8 cellular contexts compared by ENCODE assay signal in the genomic region with DNA sequence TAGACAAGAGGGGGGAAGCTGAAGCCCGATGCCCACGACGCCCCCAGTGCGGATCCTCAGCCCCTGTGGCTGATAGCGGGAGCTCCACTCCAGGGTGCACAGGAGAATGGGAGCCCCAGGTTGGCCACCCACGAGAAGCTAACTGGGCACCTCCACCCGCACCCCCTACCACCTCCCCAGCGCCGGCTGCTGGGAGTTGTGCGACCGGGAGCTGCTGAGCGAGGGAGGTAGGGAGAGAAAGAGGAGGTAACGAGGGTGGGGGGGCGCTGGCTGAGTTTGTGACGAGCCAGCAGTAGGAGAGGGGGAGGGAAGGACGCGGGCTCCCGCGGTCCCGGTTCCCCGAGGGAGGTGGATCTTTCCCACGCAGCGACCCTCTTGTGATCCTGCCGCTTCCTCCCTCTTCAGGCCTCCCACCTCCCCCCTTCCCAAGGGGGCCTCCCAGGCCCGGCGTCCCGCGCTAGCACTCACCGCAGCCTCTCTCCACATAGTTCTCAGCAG. TPM values are rescaled to one million over a fixed set of nuclear protein-coding genes. Genes with fewer than 3 reads are reported as not detected.
DNase-seq lines count a peak whose midpoint lies in the region; ATAC-seq and TF ChIP-seq lines count a peak whose summit lies in the region.

A gene (minus strand): TSS at position 243 of the 498 bp plus-strand sequence. CDS start 2,017 bp downstream, outside the sequence.

- no peak for TF ChIP-seq CTCF in coronary artery (IDR thresholded peaks at IDR 0.05)
- no peak for TF ChIP-seq CTCF in mesothelial cell of epicardium (IDR thresholded peaks at IDR 0.05; ENCODE audit: unreplicated experiment)
- TF ChIP-seq CTCF in upper lobe of left lung (IDR thresholded peaks at IDR 0.05) = no peak

- peaks cover 36% of the 10 kb centered on the region for H3K27me3 Mint-ChIP-seq in activated CD4-positive, alpha-beta T cell treated with anti-CD3 and anti-CD28 coated beads, Interleukin-2, amount 10 ng/mL, durations not matched to agents 7 days and 5 days
- peaks cover 97% of the 10 kb centered on the region for H3K27me3 Mint-ChIP-seq in mesothelial cell of epicardium (ENCODE audit: low read depth)

- no peaks in the 10 kb centered on the region for H3K9me3 ChIP-seq in upper lobe of left lung

- peak within 1 kb of the TSS; percentile 10 for H3K4me3 Mint-ChIP-seq in activated CD4-positive, alpha-beta T cell treated with anti-CD3 and anti-CD28 coated beads, Interleukin-2, amount 10 ng/mL, durations not matched to agents 7 days and 5 days
- peak within 1 kb of the TSS; percentile 64 for H3K4me3 Mint-ChIP-seq in mesothelial cell of epicardium

- H3K27ac Mint-ChIP-seq in activated CD4-positive, alpha-beta T cell treated with anti-CD3 and anti-CD28 coated beads, Interleukin-2, amount 10 ng/mL, durations not matched to agents 7 days and 5 days = no peak within 1 kb of the TSS
- no peak within 1 kb of the TSS for H3K27ac Mint-ChIP-seq in mesothelial cell of epicardium

- no peak for TF ChIP-seq EP300 in upper lobe of left lung (IDR thresholded peaks at IDR 0.05)

- CTCF ChIA-PET in activated CD4-positive, alpha-beta T cell treated with anti-CD3 and anti-CD28 coated beads, Interleukin-2, amount 10 ng/mL, durations not matched to agents 7 days and 5 days (lab: Charles Lee) = interaction anchor here (0.6 kb wide), 1 partner anchor 920 kb away, joined by 3 read pairs; no protein-coding TSS in a partner anchor

- no peaks in the 10 kb centered on the region for H3K36me3 Mint-ChIP-seq in activated CD4-positive, alpha-beta T cell treated with anti-CD3 and anti-CD28 coated beads, Interleukin-2, amount 10 ng/mL, durations not matched to agents 7 days and 5 days (ENCODE audit: low read depth)
- H3K36me3 Mint-ChIP-seq in mesothelial cell of epicardium = no peaks in the 10 kb centered on the region

- H3K27me3 ChIP-seq in upper lobe of left lung = peaks cover 0 to 43% (median 16%) of the 10 kb centered on the region in 4 donors

- H3K27ac ChIP-seq in coronary artery = no peak within 1 kb of the TSS
- no peak within 1 kb of the TSS for H3K27ac ChIP-seq in upper lobe of left lung

- H3K4me3 ChIP-seq in coronary artery = peak within 1 kb of the TSS; percentile 61
- H3K4me3 ChIP-seq in upper lobe of left lung = peak within 1 kb of the TSS in 3 of 4 donors; percentile 1 to 37 (median 30)

- H3K36me3 ChIP-seq in upper lobe of left lung = no peaks in the 10 kb centered on the region

- ATAC-seq in upper lobe of left lung (ENCODE audit: low FRiP score in 2 of 2) (no peak), HG03469 (IDR thresholded peaks at IDR 0.05; ENCODE audit: unreplicated experiment) (no peak), GM18519 (IDR thresholded peaks at IDR 0.05; ENCODE audit: low FRiP score, unreplicated experiment) (no peak)

- peaks cover 22 to 30% (median 24%) of the 10 kb centered on the region in 4 donors for H3K4me1 ChIP-seq in upper lobe of left lung

- H3K4me1 Mint-ChIP-seq in activated CD4-positive, alpha-beta T cell treated with anti-CD3 and anti-CD28 coated beads, Interleukin-2, amount 10 ng/mL, durations not matched to agents 7 days and 5 days = peaks cover 7% of the 10 kb centered on the region
- H3K4me1 Mint-ChIP-seq in mesothelial cell of epicardium = peaks cover 23% of the 10 kb centered on the region

- TF ChIP-seq POLR2A in upper lobe of left lung (IDR thresholded peaks at IDR 0.05) = no peak

- 1 to 4% methylated on average over 15 to 22 of the region's 29 CpGs for WGBS in upper lobe of left lung, 2 donors

- H3K9me3 Mint-ChIP-seq in activated CD4-positive, alpha-beta T cell treated with anti-CD3 and anti-CD28 coated beads, Interleukin-2, amount 10 ng/mL, durations not matched to agents 7 days and 5 days = no peaks in the 10 kb centered on the region
- H3K9me3 Mint-ChIP-seq in mesothelial cell of epicardium = no peaks in the 10 kb centered on the region

- no peak for DNase-seq in activated CD4-positive, alpha-beta T cell treated with anti-CD3 and anti-CD28 coated beads, Interleukin-2, amount 10 ng/mL, durations not matched to agents 7 days and 5 days
- DNase-seq in activated CD4-positive, alpha-beta T cell treated with anti-CD3 and anti-CD28 coated beads, Interleukin-2, amount 50 U/mL, for 1 hour = no peak
- DNase-seq in coronary artery (ENCODE audit: low spot score) = no peak
- peak; percentile 22 to 41 for DNase-seq in mesothelial cell of epicardium (ENCODE audit: low spot score in 2 of 2, unreplicated experiment in 2 of 2)
- DNase-seq in upper lobe of left lung = no peak
- no peak for DNase-seq in RPMI8226

- POLR2A ChIA-PET in activated CD4-positive, alpha-beta T cell treated with anti-CD3 and anti-CD28 coated beads, Interleukin-2, amount 10 ng/mL, durations not matched to agents 7 days and 5 days (lab: Charles Lee) = no interaction called here

RNA-seq across cellular contexts. Expression of the gene that starts here (rescaled TPM):
- not detected for total RNA-seq in activated CD4-positive, alpha-beta T cell treated with anti-CD3 and anti-CD28 coated beads, Interleukin-2, amount 10 ng/mL, durations not matched to agents 7 days and 5 days
- 2.8 to 4.9 TPM (median 4.6 TPM) in 3 replicates for total RNA-seq in mesothelial cell of epicardium
- under 1 TPM in 3 of 6 donors, not detected in 3; 0.11 to 0.57 (median 0.30) TPM for total RNA-seq in upper lobe of left lung

Comparison
In these comparisons a context has a peak if more than half of its experiments do, and no peak if none do; other contexts are left out.
1. DNase-seq: peak in mesothelial cell of epicardium (2 of 2); none in activated CD4-positive, alpha-beta T cell treated with anti-CD3 and anti-CD28 coated beads, Interleukin-2, amount 10 ng/mL, durations not matched to agents 7 days and 5 days (single experiment), activated CD4-positive, alpha-beta T cell treated with anti-CD3 and anti-CD28 coated beads, Interleukin-2, amount 50 U/mL, for 1 hour (single experiment), coronary artery (single experiment), upper lobe of left lung (0 of 2) and RPMI8226 (single experiment).